Comparison of ENCODE assay signal across 9 cellular contexts in the genomic region with DNA sequence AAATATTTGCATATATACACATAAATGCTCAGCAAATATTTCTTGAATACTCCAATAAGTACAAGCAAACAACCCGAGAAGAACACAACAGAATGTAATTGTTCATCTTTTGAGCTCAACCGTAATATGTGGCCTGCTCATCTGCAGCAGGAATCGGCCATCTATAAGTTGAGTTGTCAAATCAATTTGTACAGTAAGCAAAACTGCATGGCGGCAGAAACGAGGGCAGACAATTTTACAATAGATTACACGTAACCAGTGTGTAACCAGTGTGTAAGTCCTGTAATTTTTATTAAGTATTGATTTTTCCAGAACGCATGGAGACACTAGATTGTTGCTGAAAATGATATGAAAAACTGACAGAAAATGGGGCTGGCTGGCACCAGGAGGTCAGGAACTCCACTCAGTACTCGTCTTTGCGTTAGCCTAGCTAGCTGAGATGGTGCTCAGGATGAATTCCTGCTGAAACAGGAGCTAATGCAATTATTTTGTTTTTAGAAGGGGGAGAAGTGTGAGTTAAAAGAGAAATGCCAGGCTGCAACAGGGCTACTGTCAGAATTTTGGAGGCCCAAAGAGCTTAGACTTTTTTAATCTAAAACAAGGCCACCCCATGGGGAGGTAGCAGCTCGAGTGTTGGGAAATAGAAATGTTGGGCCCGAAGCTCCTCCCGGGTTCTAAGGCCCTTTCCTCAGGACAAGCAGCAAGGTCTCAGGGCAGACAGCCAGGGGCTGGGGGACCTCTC. TPM values are rescaled to one million over a fixed set of nuclear protein-coding genes. Genes with fewer than 3 reads are reported as not detected.
A peak's percentile ranks its signal among the peaks of the same experiment; 100 is the strongest.
DNase-seq lines count a peak whose midpoint lies in the region; ATAC-seq, FAIRE-seq and TF ChIP-seq lines count a peak whose summit lies in the region.
"Had no signal": no experiment of that assay in that cellular context is flagged by ENCODE, and none has a peak within 500 bp of the region (broad histone marks: within the 10 kb centered on the region; RNA-seq: fewer than 3 reads in every experiment).

No MANE protein-coding gene starts in this region.

- H3K4me2 ChIP-seq in OCI-LY3 (ENCODE audit: low read length): peak overlapping the region; percentile 95

- peak overlapping the region; percentile 99; the same call in 1 of the 2 replicates for H2AFZ ChIP-seq in OCI-LY3 (ENCODE audit: low read depth, low read length)

- no peak for FAIRE-seq in small intestine (lab: Jason Lieb, UNC)

- H3K9me3 ChIP-seq in OCI-LY3 (ENCODE audit: insufficient read depth, low read length) (0 out of 2 replicates have a peak, but pooled peaks cover 4% of the 10 kb centered on the region), small intestine (ENCODE audit: control insufficient read depth, low read depth) (no peaks in the 10 kb centered on the region), T-helper 17 cell (ENCODE audit: control insufficient read depth, low read length, poor library complexity, severe bottlenecking) (no peaks in the 10 kb centered on the region)

- peak overlapping the region; percentile 65 for H3K27ac ChIP-seq in OCI-LY3 (ENCODE audit: low read length)
- peak overlapping the region; percentile 89 to 98 for H3K27ac ChIP-seq in small intestine (ENCODE audit: low read depth in 1 of 2, low read length in 1 of 2)

- DNase-seq in AG04449 (ENCODE audit: low read depth, low spot score) (no peak), foreskin fibroblast (peak in 1 of 2 donors; percentile 30), small intestine (no peak), T-helper 17 cell (no peak)

- peak overlapping the region; percentile 86 for H3K4me3 ChIP-seq in AG04449 (ENCODE audit: low read depth, low read length)
- H3K4me3 ChIP-seq in OCI-LY3 (ENCODE audit: low read length): peak overlapping the region; percentile 94
- H3K4me3 ChIP-seq in foreskin fibroblast (ENCODE audit: low read depth in 1 of 2, low read length in 2 of 2): peak overlapping the region; percentile 91 to 97
- peak overlapping the region; percentile 91 to 96 for H3K4me3 ChIP-seq in small intestine (ENCODE audit: low read depth in 1 of 2, low read length in 2 of 2)

- peak overlapping the region; percentile 97 for H3K9ac ChIP-seq in OCI-LY3 (ENCODE audit: low read length)

- H3K27me3 ChIP-seq in OCI-LY3 (ENCODE audit: low read depth, low read length) (no peaks in the 10 kb centered on the region), small intestine (ENCODE audit: control insufficient read depth in 2 of 2, insufficient read depth in 2 of 2, low read length in 2 of 2) (no peaks in the 10 kb centered on the region)

- H3K27me3 Mint-ChIP-seq in T-helper 17 cell: no peaks in the 10 kb centered on the region
- H3K27me3 Mint-ChIP-seq: dendritic cell treated with granulocyte-macrophage colony-stimulating factor and Interleukin-4, amounts not matched to agents 40 ng/mL and 50 ng/mL, for 4 days had no signal

- WGBS in small intestine, 3 donors: 4 to 13% (median 10%) methylated on average over 12 of the region's 12 CpGs

- POLR2A ChIA-PET in AG04449 (lab: Yijun Ruan, JAX): interaction anchor here (0.7 kb wide), 1 partner anchor 528 kb away, joined by 3 read pairs; no protein-coding TSS in a partner anchor

- H3K27ac Mint-ChIP-seq in T-helper 17 cell: no peak overlapping the region
- H3K27ac Mint-ChIP-seq: dendritic cell treated with granulocyte-macrophage colony-stimulating factor and Interleukin-4, amounts not matched to agents 40 ng/mL and 50 ng/mL, for 4 days had no signal

- H4K20me1 ChIP-seq in OCI-LY3 (ENCODE audit: insufficient read depth, low read length): peaks cover 18% of the 10 kb centered on the region

- CTCF ChIA-PET in AG04449 (lab: Yijun Ruan, JAX): interaction anchor here (1.2 to 3.3 kb wide), 8 partner anchors 15 to 402 kb away, joined by 4 to 15 read pairs (median 5); no protein-coding TSS in a partner anchor

- H3K36me3 ChIP-seq in OCI-LY3 (replicated peaks; ENCODE audit: low read depth, low read length): peaks cover 30% of the 10 kb centered on the region
- peaks cover 0 to 2% of the 10 kb centered on the region in 2 donors for H3K36me3 ChIP-seq in small intestine (ENCODE audit: control insufficient read depth in 2 of 2, insufficient read depth in 2 of 2, low read length in 2 of 2)

- ATAC-seq in GM19351 (IDR thresholded peaks at IDR 0.05; ENCODE audit: unreplicated experiment) (peak; percentile 7), GM19324 (IDR thresholded peaks at IDR 0.05; ENCODE audit: low FRiP score, unreplicated experiment) (no peak), HG02588 (IDR thresholded peaks at IDR 0.05; ENCODE audit: unreplicated experiment) (no peak), T-helper 17 cell (no peak)

- H3K4me1 ChIP-seq in OCI-LY3 (ENCODE audit: low read length): peaks cover 38% of the 10 kb centered on the region
- peaks cover 12 to 17% of the 10 kb centered on the region in 2 donors for H3K4me1 ChIP-seq in small intestine (ENCODE audit: control insufficient read depth in 2 of 2, insufficient read depth in 1 of 2, low read depth in 1 of 2, low read length in 1 of 2)

- peaks cover 15% of the 10 kb centered on the region for H3K4me1 Mint-ChIP-seq in T-helper 17 cell

- peaks cover 2% of the 10 kb centered on the region for H3K36me3 Mint-ChIP-seq in T-helper 17 cell (ENCODE audit: low read depth)

- H3K4me3 Mint-ChIP-seq in T-helper 17 cell: no peak overlapping the region
- H3K4me3 Mint-ChIP-seq: dendritic cell treated with granulocyte-macrophage colony-stimulating factor and Interleukin-4, amounts not matched to agents 40 ng/mL and 50 ng/mL, for 4 days had no signal

- TF ChIP-seq CTCF in AG04449 (IDR thresholded peaks at IDR 0.05; ENCODE audit: insufficient read depth, low read length, missing control alignments): no peak
- no peak for TF ChIP-seq CTCF in OCI-LY3 (IDR thresholded peaks at IDR 0.05; ENCODE audit: low read depth, low read length)
- no peak for TF ChIP-seq CTCF in foreskin fibroblast (IDR thresholded peaks at IDR 0.05; ENCODE audit: low read depth, low read length)

- H3K79me2 ChIP-seq in OCI-LY3 (ENCODE audit: low read length): peaks cover 93% of the 10 kb centered on the region

RNA-seq across cellular contexts. Expression of a gene that starts 0.7 kb away (rescaled TPM):
- polyA plus RNA-seq in small intestine: 10 to 100 TPM in 1 of 3 donors, 1 to 10 TPM in 2; 7.3 to 11.1 (median 9.4) TPM
- 10 to 100 TPM; 12.7 to 19.0 TPM for total RNA-seq in T-helper 17 cell

RNA-seq across cellular contexts. Expression of a gene that starts 1.0 kb away (rescaled TPM):
- polyA plus RNA-seq in small intestine: 10 to 100 TPM; 21.1 to 48.3 (median 26.5) TPM
- 10 to 100 TPM; 61.0 to 73.7 TPM for total RNA-seq in T-helper 17 cell
